In the genomic region with DNA sequence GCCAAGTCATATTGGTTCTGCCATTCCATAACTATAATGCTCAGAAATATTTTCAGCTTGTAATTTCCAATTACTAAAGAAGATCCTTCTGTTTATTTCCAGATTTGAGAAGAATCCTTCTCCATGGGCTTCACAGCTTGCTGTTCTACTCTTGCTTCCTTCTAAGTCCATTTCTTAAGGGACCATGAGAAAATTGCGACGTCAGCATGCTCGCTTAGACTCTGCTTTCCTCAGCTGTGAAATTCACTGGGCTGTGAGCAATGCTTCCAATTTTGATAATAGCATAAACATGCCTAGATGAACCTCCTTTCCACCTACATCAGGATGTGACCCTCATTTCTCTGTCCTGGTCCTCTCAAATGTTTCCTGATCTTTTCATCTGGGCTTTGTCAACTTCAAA, we compare ENCODE assay signal across 9 cellular contexts.
"Had no signal": no experiment of that assay in that cellular context is flagged by ENCODE, and none has a peak within 500 bp of the region (broad histone marks: within the 10 kb centered on the region; RNA-seq: fewer than 3 reads in every experiment).

No MANE protein-coding gene starts in this region.

- H3K4me2 ChIP-seq: KMS-11 had no signal

- H3K4me1 Mint-ChIP-seq: IgD-negative memory B cell had no signal

- ATAC-seq: K562 had no signal

- H3K36me3 Mint-ChIP-seq: IgD-negative memory B cell had no signal

- H3K27me3 Mint-ChIP-seq: IgD-negative memory B cell had no signal

- H3K27ac Mint-ChIP-seq: IgD-negative memory B cell had no signal

- H3K9ac ChIP-seq: KMS-11 had no signal

- DNase-seq: Karpas-422, Kasumi-1, KBM-7, KG1 had no signal

- H3K4me3 ChIP-seq: K562 had no signal

- FAIRE-seq: HTR-8/SVneo, K562 had no signal

- H3K27ac ChIP-seq: HL-60, KMS-11 had no signal

- H3K4me3 Mint-ChIP-seq: IgD-negative memory B cell had no signal
